Comparison of ENCODE assay signal across 13 cellular contexts in genomic region chr9:131607591-131607990, GRCh38.
A peak's percentile ranks its signal among the peaks of the same experiment; 100 is the strongest.
DNase-seq lines count a peak whose midpoint lies in the region; ATAC-seq and TF ChIP-seq lines count a peak whose summit lies in the region.
"Had no signal": no experiment of that assay in that cellular context is flagged by ENCODE, and none has a peak within 500 bp of the region (broad histone marks: within the 10 kb centered on the region; RNA-seq: fewer than 3 reads in every experiment).

No MANE protein-coding gene starts in this region.

- H3K4me3 Mint-ChIP-seq in Caco-2 (ENCODE audit: unreplicated experiment) = no peak overlapping the region
- H3K4me3 Mint-ChIP-seq: activated T-cell treated with anti-CD3 and anti-CD28 coated beads, Interleukin-2, amount 50 U/mL, for 4 hours; CD14-positive monocyte had no signal

- in situ Hi-C loops in gastrocnemius medialis (cut with MboI; ENCODE audit: low sequenced_read_pairs in 4 of 4) = no loop called here

- H3K9me3 ChIP-seq in Caco-2 (no peaks in the 10 kb centered on the region), right cardiac atrium (ENCODE audit: control insufficient read depth, low read length) (no peaks in the 10 kb centered on the region), gastrocnemius medialis (no peaks in the 10 kb centered on the region)

- H3K36me3 Mint-ChIP-seq in Caco-2 (ENCODE audit: insufficient read depth, unreplicated experiment) = peaks cover 44% of the 10 kb centered on the region

- ATAC-seq in right cardiac atrium (no peak), gastrocnemius medialis (no peak)
- ATAC-seq: activated T-cell treated with anti-CD3 and anti-CD28 coated beads, Interleukin-2, amount 50 U/mL, for 4 hours had no signal

- intact Hi-C loops in Caco-2 (cut with micrococcal nuclease; ENCODE audit: unreplicated experiment) = loop anchor here (5.0 kb wide), 1 partner anchor 130 kb away; no protein-coding TSS in a partner anchor
- intact Hi-C loops in right cardiac atrium (cut with DNase I) = loop anchor here in 1 of 4 donors (5.0 kb wide), 1 partner anchor 130 kb away; no protein-coding TSS in a partner anchor
- intact Hi-C loops in gastrocnemius medialis (cut with DNase I; ENCODE audit: low total_unique reads) = no loop called here

- POLR2A ChIA-PET in Caco-2 (lab: Charles Lee) = no interaction called here

- no peak for TF ChIP-seq POLR2A in gastrocnemius medialis (IDR thresholded peaks at IDR 0.05)

- no peaks in the 10 kb centered on the region for H3K27me3 Mint-ChIP-seq in Caco-2 (ENCODE audit: insufficient read depth, unreplicated experiment)

- WGBS in right cardiac atrium = 77% methylated on average over 8 of the region's 8 CpGs

- CTCF ChIA-PET in Caco-2 (lab: Charles Lee) = no interaction called here

- H3K27ac ChIP-seq in VCaP = peak overlapping the region; percentile 81
- peak overlapping the region; percentile 96 for H3K27ac ChIP-seq in right cardiac atrium (ENCODE audit: low read length)
- H3K27ac ChIP-seq in gastrocnemius medialis = peak overlapping the region; percentile 87 to 91 (median 89)
- H3K27ac ChIP-seq: brain microvascular endothelial cell had no signal

- no peak overlapping the region for H3K4me3 ChIP-seq in Caco-2 (ENCODE audit: low read depth, low read length)
- H3K4me3 ChIP-seq in right cardiac atrium (ENCODE audit: low read length) = no peak overlapping the region
- no peak overlapping the region for H3K4me3 ChIP-seq in gastrocnemius medialis

- peak overlapping the region; percentile 50 for H3K27ac Mint-ChIP-seq in Caco-2 (ENCODE audit: unreplicated experiment)

- no peaks in the 10 kb centered on the region for H3K27me3 ChIP-seq in Caco-2 (replicated peaks; ENCODE audit: control insufficient read depth, insufficient read depth, low read length)
- no peaks in the 10 kb centered on the region for H3K27me3 ChIP-seq in right cardiac atrium (ENCODE audit: control insufficient read depth, insufficient read depth)
- no peaks in the 10 kb centered on the region for H3K27me3 ChIP-seq in gastrocnemius medialis
- H3K27me3 ChIP-seq: brain microvascular endothelial cell had no signal

- H3K9me3 Mint-ChIP-seq in Caco-2 (ENCODE audit: unreplicated experiment) = no peaks in the 10 kb centered on the region
- H3K9me3 Mint-ChIP-seq: activated T-cell treated with anti-CD3 and anti-CD28 coated beads, Interleukin-2, amount 50 U/mL, for 4 hours; CD14-positive monocyte had no signal

- BruUV-seq in Caco-2 (replicated peaks; lab: Mats Ljungman, UMichigan) = no TSS peak

- DNase-seq in Caco-2 (no peak), right cardiac atrium (peak in 1 of 3 donors; percentile 27), gastrocnemius medialis (no peak), cerebellar nuclear complex (lab: John Stamatoyannopoulos, UW) (no peak), NCI-H1417 (lab: John Stamatoyannopoulos, UW) (no peak), putamen (ENCODE audit: low spot score) (no peak), GM19238 (ENCODE audit: insufficient read length, low spot score) (no peak)
- DNase-seq: activated T-cell treated with anti-CD3 and anti-CD28 coated beads, Interleukin-2, amount 50 U/mL, for 4 hours; brain microvascular endothelial cell; erythroblast; NCI-H524 had no signal

- peaks cover 38% of the 10 kb centered on the region for H3K4me1 ChIP-seq in Caco-2
- H3K4me1 ChIP-seq in right cardiac atrium (ENCODE audit: control insufficient read depth, insufficient read depth, low read length) = peaks cover 22% of the 10 kb centered on the region
- peaks cover 36 to 55% of the 10 kb centered on the region in 2 donors for H3K4me1 ChIP-seq in gastrocnemius medialis

- H3K36me3 ChIP-seq in Caco-2 (ENCODE audit: control insufficient read depth, insufficient read depth, low read length) (peaks cover 2% of the 10 kb centered on the region), gastrocnemius medialis (peaks cover 0 to 30% of the 10 kb centered on the region in 2 donors)
- H3K36me3 ChIP-seq: brain microvascular endothelial cell had no signal

- TF ChIP-seq CTCF in Caco-2 (IDR thresholded peaks at IDR 0.05; ENCODE audit: insufficient read depth in 1 of 2, low read depth in 1 of 2, low read length in 1 of 2, severe bottlenecking in 1 of 2, unreplicated experiment in 1 of 2) (no peak), VCaP (conservative IDR thresholded peaks at IDR 0.05) (no peak), gastrocnemius medialis (IDR thresholded peaks at IDR 0.05 in 4 of 5, conservative IDR thresholded peaks at IDR 0.05 in 1 of 5) (no peak)

- peaks cover 31% of the 10 kb centered on the region for H3K4me1 Mint-ChIP-seq in Caco-2 (ENCODE audit: low read depth, unreplicated experiment)
